ENCODE assay signal across 1 cellular context in the genomic region with DNA sequence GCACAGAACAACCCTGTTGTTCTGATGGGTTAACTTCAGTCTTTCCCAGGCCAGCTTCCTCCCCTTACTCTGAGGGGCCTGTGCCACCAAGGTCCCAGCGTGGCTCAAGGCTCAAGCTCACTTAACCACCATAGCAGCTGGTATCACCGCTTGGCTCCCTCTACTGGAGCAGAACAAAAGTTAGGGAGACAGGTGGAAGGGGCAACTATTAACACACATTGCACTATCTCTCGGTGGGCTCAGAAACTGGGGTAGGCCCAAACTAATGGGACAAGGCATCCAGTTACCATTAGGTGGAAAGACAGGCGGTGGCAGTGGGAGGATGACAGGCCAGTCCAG.
TF ChIP-seq lines count a peak whose summit lies in the region.

No MANE protein-coding gene starts in this region.

TF ChIP-seq in HepG2, 621 proteins besides CTCF, POLR2A, EP300 and RAD21 (continued from another document and continues in another):
- TF ChIP-seq, protein P1, sequence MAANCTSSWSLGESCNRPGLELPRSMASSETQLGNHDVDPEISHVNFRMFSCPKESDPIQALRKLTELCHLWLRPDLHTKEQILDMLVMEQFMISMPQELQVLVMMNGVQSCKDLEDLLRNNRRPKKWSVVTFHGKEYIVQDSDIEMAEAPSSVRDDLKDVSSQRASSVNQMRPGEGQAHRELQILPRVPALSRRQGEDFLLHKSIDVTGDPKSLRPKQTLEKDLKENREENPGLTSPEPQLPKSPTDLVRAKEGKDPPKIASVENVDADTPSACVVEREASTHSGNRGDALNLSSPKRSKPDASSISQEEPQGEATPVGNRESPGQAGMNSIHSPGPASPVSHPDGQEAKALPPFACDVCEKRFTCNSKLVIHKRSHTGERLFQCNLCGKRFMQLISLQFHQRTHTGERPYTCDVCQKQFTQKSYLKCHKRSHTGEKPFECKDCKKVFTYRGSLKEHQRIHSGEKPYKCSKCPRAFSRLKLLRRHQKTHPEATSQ (CRISPR knock-in tag; IDR thresholded peaks at IDR 0.05; ENCODE audit: borderline replicate concordance) = peak; percentile 56; the same call in 1 of the 2 replicates
- no peak for TF ChIP-seq RFX1 (IDR thresholded peaks at IDR 0.05)
- no peak for TF ChIP-seq ARNT (IDR thresholded peaks at IDR 0.05)
- TF ChIP-seq, protein P2, sequence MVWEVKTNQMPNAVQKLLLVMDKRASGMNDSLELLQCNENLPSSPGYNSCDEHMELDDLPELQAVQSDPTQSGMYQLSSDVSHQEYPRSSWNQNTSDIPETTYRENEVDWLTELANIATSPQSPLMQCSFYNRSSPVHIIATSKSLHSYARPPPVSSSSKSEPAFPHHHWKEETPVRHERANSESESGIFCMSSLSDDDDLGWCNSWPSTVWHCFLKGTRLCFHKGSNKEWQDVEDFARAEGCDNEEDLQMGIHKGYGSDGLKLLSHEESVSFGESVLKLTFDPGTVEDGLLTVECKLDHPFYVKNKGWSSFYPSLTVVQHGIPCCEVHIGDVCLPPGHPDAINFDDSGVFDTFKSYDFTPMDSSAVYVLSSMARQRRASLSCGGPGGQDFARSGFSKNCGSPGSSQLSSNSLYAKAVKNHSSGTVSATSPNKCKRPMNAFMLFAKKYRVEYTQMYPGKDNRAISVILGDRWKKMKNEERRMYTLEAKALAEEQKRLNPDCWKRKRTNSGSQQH (CRISPR knock-in tag; IDR thresholded peaks at IDR 0.05; ENCODE audit: low read depth) = 0 out of 2 replicates have a peak, but pooled peaks have one; percentile 49
- TF ChIP-seq NFYC (CRISPR knock-in tag; IDR thresholded peaks at IDR 0.05) = no peak
- no peak for TF ChIP-seq ZFP82 (CRISPR knock-in tag; IDR thresholded peaks at IDR 0.05; ENCODE audit: borderline replicate concordance)
- TF ChIP-seq, protein P3, sequence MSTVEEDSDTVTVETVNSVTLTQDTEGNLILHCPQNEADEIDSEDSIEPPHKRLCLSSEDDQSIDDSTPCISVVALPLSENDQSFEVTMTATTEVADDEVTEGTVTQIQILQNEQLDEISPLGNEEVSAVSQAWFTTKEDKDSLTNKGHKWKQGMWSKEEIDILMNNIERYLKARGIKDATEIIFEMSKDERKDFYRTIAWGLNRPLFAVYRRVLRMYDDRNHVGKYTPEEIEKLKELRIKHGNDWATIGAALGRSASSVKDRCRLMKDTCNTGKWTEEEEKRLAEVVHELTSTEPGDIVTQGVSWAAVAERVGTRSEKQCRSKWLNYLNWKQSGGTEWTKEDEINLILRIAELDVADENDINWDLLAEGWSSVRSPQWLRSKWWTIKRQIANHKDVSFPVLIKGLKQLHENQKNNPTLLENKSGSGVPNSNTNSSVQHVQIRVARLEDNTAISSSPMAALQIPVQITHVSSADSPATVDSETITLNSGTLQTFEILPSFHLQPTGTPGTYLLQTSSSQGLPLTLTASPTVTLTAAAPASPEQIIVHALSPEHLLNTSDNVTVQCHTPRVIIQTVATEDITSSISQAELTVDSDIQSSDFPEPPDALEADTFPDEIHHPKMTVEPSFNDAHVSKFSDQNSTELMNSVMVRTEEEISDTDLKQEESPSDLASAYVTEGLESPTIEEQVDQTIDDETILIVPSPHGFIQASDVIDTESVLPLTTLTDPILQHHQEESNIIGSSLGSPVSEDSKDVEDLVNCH (CRISPR knock-in tag; IDR thresholded peaks at IDR 0.05) = no peak
- no peak for TF ChIP-seq MEF2D (CRISPR knock-in tag; IDR thresholded peaks at IDR 0.05)
- TF ChIP-seq ZNF10 (CRISPR knock-in tag; IDR thresholded peaks at IDR 0.05; ENCODE audit: borderline replicate concordance, low read depth) = no peak
- TF ChIP-seq SRSF9 (IDR thresholded peaks at IDR 0.05; ENCODE audit: borderline replicate concordance, insufficient read depth, low read depth, low read length, poor library complexity, severe bottlenecking) = no peak
- TF ChIP-seq ZFP1 (CRISPR knock-in tag; IDR thresholded peaks at IDR 0.05) = no peak
- TF ChIP-seq, protein P4, sequence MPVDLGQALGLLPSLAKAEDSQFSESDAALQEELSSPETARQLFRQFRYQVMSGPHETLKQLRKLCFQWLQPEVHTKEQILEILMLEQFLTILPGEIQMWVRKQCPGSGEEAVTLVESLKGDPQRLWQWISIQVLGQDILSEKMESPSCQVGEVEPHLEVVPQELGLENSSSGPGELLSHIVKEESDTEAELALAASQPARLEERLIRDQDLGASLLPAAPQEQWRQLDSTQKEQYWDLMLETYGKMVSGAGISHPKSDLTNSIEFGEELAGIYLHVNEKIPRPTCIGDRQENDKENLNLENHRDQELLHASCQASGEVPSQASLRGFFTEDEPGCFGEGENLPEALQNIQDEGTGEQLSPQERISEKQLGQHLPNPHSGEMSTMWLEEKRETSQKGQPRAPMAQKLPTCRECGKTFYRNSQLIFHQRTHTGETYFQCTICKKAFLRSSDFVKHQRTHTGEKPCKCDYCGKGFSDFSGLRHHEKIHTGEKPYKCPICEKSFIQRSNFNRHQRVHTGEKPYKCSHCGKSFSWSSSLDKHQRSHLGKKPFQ (CRISPR knock-in tag; IDR thresholded peaks at IDR 0.05; ENCODE audit: insufficient replicate concordance) = no peak
- TF ChIP-seq PLRG1 (conservative IDR thresholded peaks at IDR 0.05) = no peak
- TF ChIP-seq SMAD9 (CRISPR knock-in tag; IDR thresholded peaks at IDR 0.05) = no peak
- TF ChIP-seq ZNF709 (CRISPR knock-in tag; IDR thresholded peaks at IDR 0.05) = 0 out of 2 replicates have a peak, but pooled peaks have one; percentile 6
- TF ChIP-seq, protein P5, sequence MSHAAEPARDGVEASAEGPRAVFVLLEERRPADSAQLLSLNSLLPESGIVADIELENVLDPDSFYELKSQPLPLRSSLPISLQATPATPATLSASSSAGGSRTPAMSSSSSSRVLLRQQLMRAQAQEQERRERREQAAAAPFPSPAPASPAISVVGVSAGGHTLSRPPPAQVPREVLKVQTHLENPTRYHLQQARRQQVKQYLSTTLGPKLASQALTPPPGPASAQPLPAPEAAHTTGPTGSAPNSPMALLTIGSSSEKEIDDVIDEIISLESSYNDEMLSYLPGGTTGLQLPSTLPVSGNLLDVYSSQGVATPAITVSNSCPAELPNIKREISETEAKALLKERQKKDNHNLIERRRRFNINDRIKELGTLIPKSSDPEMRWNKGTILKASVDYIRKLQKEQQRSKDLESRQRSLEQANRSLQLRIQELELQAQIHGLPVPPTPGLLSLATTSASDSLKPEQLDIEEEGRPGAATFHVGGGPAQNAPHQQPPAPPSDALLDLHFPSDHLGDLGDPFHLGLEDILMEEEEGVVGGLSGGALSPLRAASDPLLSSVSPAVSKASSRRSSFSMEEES (CRISPR knock-in tag; IDR thresholded peaks at IDR 0.05) = no peak
- TF ChIP-seq ZNF354B (CRISPR knock-in tag; IDR thresholded peaks at IDR 0.05) = 0 out of 2 replicates have a peak, but pooled peaks have one; percentile 22
- TF ChIP-seq KAT7 (CRISPR knock-in tag; IDR thresholded peaks at IDR 0.05; ENCODE audit: borderline replicate concordance) = no peak
- TF ChIP-seq, protein P6, sequence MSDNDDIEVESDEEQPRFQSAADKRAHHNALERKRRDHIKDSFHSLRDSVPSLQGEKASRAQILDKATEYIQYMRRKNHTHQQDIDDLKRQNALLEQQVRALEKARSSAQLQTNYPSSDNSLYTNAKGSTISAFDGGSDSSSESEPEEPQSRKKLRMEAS (IDR thresholded peaks at IDR 0.05) = no peak
- no peak for TF ChIP-seq ZIK1 (CRISPR knock-in tag; IDR thresholded peaks at IDR 0.05; ENCODE audit: borderline replicate concordance, low read depth)
- peak; percentile 60; the same call in 1 of the 2 replicates for TF ChIP-seq MEIS1 (CRISPR knock-in tag; IDR thresholded peaks at IDR 0.05; ENCODE audit: borderline replicate concordance)
- TF ChIP-seq ZNF17 (CRISPR knock-in tag; IDR thresholded peaks at IDR 0.05) = no peak
- TF ChIP-seq MBD4 (IDR thresholded peaks at IDR 0.05; ENCODE audit: borderline replicate concordance, low read length) = no peak
- TF ChIP-seq ZNF614 (CRISPR knock-in tag; IDR thresholded peaks at IDR 0.05; ENCODE audit: borderline replicate concordance) = 0 out of 2 replicates have a peak, but pooled peaks have one; percentile 23
- TF ChIP-seq, protein P7, sequence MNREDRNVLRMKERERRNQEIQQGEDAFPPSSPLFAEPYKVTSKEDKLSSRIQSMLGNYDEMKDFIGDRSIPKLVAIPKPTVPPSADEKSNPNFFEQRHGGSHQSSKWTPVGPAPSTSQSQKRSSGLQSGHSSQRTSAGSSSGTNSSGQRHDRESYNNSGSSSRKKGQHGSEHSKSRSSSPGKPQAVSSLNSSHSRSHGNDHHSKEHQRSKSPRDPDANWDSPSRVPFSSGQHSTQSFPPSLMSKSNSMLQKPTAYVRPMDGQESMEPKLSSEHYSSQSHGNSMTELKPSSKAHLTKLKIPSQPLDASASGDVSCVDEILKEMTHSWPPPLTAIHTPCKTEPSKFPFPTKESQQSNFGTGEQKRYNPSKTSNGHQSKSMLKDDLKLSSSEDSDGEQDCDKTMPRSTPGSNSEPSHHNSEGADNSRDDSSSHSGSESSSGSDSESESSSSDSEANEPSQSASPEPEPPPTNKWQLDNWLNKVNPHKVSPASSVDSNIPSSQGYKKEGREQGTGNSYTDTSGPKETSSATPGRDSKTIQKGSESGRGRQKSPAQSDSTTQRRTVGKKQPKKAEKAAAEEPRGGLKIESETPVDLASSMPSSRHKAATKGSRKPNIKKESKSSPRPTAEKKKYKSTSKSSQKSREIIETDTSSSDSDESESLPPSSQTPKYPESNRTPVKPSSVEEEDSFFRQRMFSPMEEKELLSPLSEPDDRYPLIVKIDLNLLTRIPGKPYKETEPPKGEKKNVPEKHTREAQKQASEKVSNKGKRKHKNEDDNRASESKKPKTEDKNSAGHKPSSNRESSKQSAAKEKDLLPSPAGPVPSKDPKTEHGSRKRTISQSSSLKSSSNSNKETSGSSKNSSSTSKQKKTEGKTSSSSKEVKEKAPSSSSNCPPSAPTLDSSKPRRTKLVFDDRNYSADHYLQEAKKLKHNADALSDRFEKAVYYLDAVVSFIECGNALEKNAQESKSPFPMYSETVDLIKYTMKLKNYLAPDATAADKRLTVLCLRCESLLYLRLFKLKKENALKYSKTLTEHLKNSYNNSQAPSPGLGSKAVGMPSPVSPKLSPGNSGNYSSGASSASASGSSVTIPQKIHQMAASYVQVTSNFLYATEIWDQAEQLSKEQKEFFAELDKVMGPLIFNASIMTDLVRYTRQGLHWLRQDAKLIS (CRISPR knock-in tag; IDR thresholded peaks at IDR 0.05) = no peak
- TF ChIP-seq TARDBP (CRISPR knock-in tag; IDR thresholded peaks at IDR 0.05) = no peak
- TF ChIP-seq, protein P8, sequence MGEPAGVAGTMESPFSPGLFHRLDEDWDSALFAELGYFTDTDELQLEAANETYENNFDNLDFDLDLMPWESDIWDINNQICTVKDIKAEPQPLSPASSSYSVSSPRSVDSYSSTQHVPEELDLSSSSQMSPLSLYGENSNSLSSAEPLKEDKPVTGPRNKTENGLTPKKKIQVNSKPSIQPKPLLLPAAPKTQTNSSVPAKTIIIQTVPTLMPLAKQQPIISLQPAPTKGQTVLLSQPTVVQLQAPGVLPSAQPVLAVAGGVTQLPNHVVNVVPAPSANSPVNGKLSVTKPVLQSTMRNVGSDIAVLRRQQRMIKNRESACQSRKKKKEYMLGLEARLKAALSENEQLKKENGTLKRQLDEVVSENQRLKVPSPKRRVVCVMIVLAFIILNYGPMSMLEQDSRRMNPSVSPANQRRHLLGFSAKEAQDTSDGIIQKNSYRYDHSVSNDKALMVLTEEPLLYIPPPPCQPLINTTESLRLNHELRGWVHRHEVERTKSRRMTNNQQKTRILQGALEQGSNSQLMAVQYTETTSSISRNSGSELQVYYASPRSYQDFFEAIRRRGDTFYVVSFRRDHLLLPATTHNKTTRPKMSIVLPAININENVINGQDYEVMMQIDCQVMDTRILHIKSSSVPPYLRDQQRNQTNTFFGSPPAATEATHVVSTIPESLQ (CRISPR knock-in tag; conservative IDR thresholded peaks at IDR 0.05) = no peak
- no peak for TF ChIP-seq HES4 (CRISPR knock-in tag; IDR thresholded peaks at IDR 0.05; ENCODE audit: borderline replicate concordance)
- no peak for TF ChIP-seq ZNF274 (CRISPR knock-in tag; IDR thresholded peaks at IDR 0.05)
- TF ChIP-seq FOXM1 (CRISPR knock-in tag; IDR thresholded peaks at IDR 0.05) = no peak
- TF ChIP-seq, protein P9, sequence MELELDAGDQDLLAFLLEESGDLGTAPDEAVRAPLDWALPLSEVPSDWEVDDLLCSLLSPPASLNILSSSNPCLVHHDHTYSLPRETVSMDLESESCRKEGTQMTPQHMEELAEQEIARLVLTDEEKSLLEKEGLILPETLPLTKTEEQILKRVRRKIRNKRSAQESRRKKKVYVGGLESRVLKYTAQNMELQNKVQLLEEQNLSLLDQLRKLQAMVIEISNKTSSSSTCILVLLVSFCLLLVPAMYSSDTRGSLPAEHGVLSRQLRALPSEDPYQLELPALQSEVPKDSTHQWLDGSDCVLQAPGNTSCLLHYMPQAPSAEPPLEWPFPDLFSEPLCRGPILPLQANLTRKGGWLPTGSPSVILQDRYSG (CRISPR knock-in tag; IDR thresholded peaks at IDR 0.05) = no peak
- TF ChIP-seq, protein P10, sequence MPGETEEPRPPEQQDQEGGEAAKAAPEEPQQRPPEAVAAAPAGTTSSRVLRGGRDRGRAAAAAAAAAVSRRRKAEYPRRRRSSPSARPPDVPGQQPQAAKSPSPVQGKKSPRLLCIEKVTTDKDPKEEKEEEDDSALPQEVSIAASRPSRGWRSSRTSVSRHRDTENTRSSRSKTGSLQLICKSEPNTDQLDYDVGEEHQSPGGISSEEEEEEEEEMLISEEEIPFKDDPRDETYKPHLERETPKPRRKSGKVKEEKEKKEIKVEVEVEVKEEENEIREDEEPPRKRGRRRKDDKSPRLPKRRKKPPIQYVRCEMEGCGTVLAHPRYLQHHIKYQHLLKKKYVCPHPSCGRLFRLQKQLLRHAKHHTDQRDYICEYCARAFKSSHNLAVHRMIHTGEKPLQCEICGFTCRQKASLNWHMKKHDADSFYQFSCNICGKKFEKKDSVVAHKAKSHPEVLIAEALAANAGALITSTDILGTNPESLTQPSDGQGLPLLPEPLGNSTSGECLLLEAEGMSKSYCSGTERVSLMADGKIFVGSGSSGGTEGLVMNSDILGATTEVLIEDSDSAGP (CRISPR knock-in tag; IDR thresholded peaks at IDR 0.05; ENCODE audit: borderline replicate concordance) = no peak
- TF ChIP-seq PHF21A (CRISPR knock-in tag; IDR thresholded peaks at IDR 0.05) = no peak
- no peak for TF ChIP-seq ATF1 (CRISPR knock-in tag; IDR thresholded peaks at IDR 0.05)
- no peak for TF ChIP-seq RBAK (CRISPR knock-in tag; IDR thresholded peaks at IDR 0.05)
- TF ChIP-seq, protein P11, sequence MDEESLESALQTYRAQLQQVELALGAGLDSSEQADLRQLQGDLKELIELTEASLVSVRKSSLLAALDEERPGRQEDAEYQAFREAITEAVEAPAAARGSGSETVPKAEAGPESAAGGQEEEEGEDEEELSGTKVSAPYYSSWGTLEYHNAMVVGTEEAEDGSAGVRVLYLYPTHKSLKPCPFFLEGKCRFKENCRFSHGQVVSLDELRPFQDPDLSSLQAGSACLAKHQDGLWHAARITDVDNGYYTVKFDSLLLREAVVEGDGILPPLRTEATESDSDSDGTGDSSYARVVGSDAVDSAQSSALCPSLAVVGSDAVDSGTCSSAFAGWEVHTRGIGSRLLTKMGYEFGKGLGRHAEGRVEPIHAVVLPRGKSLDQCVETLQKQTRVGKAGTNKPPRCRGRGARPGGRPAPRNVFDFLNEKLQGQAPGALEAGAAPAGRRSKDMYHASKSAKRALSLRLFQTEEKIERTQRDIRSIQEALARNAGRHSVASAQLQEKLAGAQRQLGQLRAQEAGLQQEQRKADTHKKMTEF (CRISPR knock-in tag; IDR thresholded peaks at IDR 0.05) = no peak; the same call in 1 of the 2 replicates
- no peak for TF ChIP-seq GFI1 (CRISPR knock-in tag; IDR thresholded peaks at IDR 0.05; ENCODE audit: borderline replicate concordance)
- TF ChIP-seq ZNF251 (CRISPR knock-in tag; IDR thresholded peaks at IDR 0.05) = no peak
